Comparison of ENCODE assay signal across 13 cellular contexts in the genomic region with DNA sequence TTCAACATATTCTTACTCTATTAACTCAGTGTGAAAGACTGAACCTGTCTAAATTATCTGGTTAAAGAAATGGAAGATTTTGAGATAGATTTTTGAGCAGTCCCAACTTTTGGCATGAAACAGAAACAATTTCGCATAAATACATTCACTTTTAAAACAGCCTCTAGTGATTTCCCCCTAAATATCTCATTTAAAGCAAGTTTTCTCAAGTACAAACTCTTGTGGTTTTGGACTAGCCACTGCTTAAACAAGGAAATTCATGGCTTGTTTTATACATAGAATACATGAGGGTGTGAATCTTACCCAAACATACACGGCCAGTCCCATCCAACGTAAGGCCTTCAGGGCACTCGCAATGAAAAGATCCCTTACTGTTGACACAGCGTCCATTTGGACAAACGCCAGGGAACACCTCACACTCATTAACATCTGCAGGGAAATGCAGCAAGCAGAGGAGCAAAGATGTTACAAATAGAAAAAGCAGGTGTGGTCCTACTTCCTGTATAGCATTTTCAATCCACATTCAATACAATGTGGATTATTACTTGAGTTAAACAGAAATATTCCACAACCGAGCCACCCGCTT.
DNase-seq lines count a peak whose midpoint lies in the region; ATAC-seq and TF ChIP-seq lines count a peak whose summit lies in the region.
"Had no signal": no experiment of that assay in that cellular context is flagged by ENCODE, and none has a peak within 500 bp of the region (broad histone marks: within the 10 kb centered on the region; RNA-seq: fewer than 3 reads in every experiment).

No MANE protein-coding gene starts in this region.

- ATAC-seq in GM21390 (IDR thresholded peaks at IDR 0.05; ENCODE audit: unreplicated experiment): no peak
- ATAC-seq in stimulated activated memory B cell treated with anti-CD40 and anti-IgM and Interleukin-4, amounts not matched to agents 10 μg/mL and 1 μg/mL and 100 μg/mL, for 72 hours: no peak
- ATAC-seq: Panc1 had no signal

- TF ChIP-seq CTCF in 22Rv1 (IDR thresholded peaks at IDR 0.05): no peak

- no peaks in the 10 kb centered on the region for H3K27me3 Mint-ChIP-seq in stimulated activated memory B cell treated with anti-CD40 and anti-IgM and Interleukin-4, amounts not matched to agents 10 μg/mL and 1 μg/mL and 100 μg/mL, for 72 hours
- H3K27me3 Mint-ChIP-seq: stimulated activated naive CD8-positive, alpha-beta T cell treated with anti-CD3 and anti-CD28 coated beads, Interleukin-15, Interleukin-2, amounts not matched to agents 100 ng/mL and 50 ng/mL, for 24 hours had no signal

- no peaks in the 10 kb centered on the region for H3K36me3 Mint-ChIP-seq in stimulated activated memory B cell treated with anti-CD40 and anti-IgM and Interleukin-4, amounts not matched to agents 10 μg/mL and 1 μg/mL and 100 μg/mL, for 72 hours

- TF ChIP-seq RAD21 in Ishikawa (IDR thresholded peaks at IDR 0.05; ENCODE audit: low read depth): no peak

- H3K9me3 Mint-ChIP-seq in stimulated activated memory B cell treated with anti-CD40 and anti-IgM and Interleukin-4, amounts not matched to agents 10 μg/mL and 1 μg/mL and 100 μg/mL, for 72 hours: no peaks in the 10 kb centered on the region
- H3K9me3 Mint-ChIP-seq: stimulated activated naive CD8-positive, alpha-beta T cell treated with anti-CD3 and anti-CD28 coated beads, Interleukin-15, Interleukin-2, amounts not matched to agents 100 ng/mL and 50 ng/mL, for 24 hours had no signal

- no peak overlapping the region for H3K27ac Mint-ChIP-seq in stimulated activated memory B cell treated with anti-CD40 and anti-IgM and Interleukin-4, amounts not matched to agents 10 μg/mL and 1 μg/mL and 100 μg/mL, for 72 hours
- H3K27ac Mint-ChIP-seq: stimulated activated naive CD8-positive, alpha-beta T cell treated with anti-CD3 and anti-CD28 coated beads, Interleukin-15, Interleukin-2, amounts not matched to agents 100 ng/mL and 50 ng/mL, for 24 hours had no signal

- DNase-seq in NCI-H526 (lab: John Stamatoyannopoulos, UW) (peak; percentile 71), epithelial cell of prostate (ENCODE audit: low read depth, low spot score) (peak; percentile 86), ecto neural progenitor cell (ENCODE audit: low spot score) (no peak), HCEC 1CT (no peak)
- DNase-seq: activated T-cell treated with anti-CD3 and anti-CD28 coated beads, Interleukin-2, amount 50 U/mL, for 1 hour; brain microvascular endothelial cell had no signal

- no peaks in the 10 kb centered on the region for H3K4me1 Mint-ChIP-seq in stimulated activated memory B cell treated with anti-CD40 and anti-IgM and Interleukin-4, amounts not matched to agents 10 μg/mL and 1 μg/mL and 100 μg/mL, for 72 hours

- H3K27ac ChIP-seq in 22Rv1 (peak overlapping the region; percentile 49), epithelial cell of prostate (peak overlapping the region; percentile 48)
- H3K27ac ChIP-seq: brain microvascular endothelial cell, neutrophil had no signal

- no peak overlapping the region for H3K4me3 Mint-ChIP-seq in stimulated activated memory B cell treated with anti-CD40 and anti-IgM and Interleukin-4, amounts not matched to agents 10 μg/mL and 1 μg/mL and 100 μg/mL, for 72 hours
- H3K4me3 Mint-ChIP-seq: stimulated activated naive CD8-positive, alpha-beta T cell treated with anti-CD3 and anti-CD28 coated beads, Interleukin-15, Interleukin-2, amounts not matched to agents 100 ng/mL and 50 ng/mL, for 24 hours had no signal

- no peak for TF ChIP-seq EP300 in Ishikawa (IDR thresholded peaks at IDR 0.05; ENCODE audit: borderline replicate concordance)

TF ChIP-seq in Ishikawa, 13 proteins besides CTCF, POLR2A, EP300 and RAD21:
- TF ChIP-seq, protein P1, sequence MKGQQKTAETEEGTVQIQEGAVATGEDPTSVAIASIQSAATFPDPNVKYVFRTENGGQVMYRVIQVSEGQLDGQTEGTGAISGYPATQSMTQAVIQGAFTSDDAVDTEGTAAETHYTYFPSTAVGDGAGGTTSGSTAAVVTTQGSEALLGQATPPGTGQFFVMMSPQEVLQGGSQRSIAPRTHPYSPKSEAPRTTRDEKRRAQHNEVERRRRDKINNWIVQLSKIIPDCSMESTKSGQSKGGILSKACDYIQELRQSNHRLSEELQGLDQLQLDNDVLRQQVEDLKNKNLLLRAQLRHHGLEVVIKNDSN (IDR thresholded peaks at IDR 0.05): no peak
- peak; percentile 56 for TF ChIP-seq NFIC (IDR thresholded peaks at IDR 0.05)

Comparison
In these comparisons a context has a peak if more than half of its experiments do, and no peak if none do; other contexts are left out.
1. DNase-seq: peak in NCI-H526 (2 of 2) and epithelial cell of prostate (single experiment); none in ecto neural progenitor cell (single experiment) and HCEC 1CT (single experiment).